In the genomic region with DNA sequence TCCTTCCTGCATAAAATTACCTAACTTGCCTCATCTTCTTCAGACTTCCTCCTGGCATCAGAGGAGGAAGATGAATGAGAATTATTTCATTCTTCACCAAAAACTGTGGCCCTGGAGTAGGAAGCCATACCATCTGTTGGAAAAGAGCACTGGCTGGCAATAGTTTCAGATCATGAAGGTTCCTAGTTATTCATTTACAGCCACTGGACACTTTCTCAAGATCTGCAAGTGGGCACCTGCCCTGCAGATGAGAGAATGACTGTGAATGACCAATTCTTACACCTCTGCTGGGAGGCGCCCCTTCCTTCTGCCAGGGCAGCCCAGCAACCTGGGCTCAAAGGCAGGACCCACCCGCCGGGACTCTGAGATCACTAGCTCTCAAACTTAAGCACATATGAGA, we compare ENCODE assay signal across 2 cellular contexts.
TF ChIP-seq lines count a peak whose summit lies in the region.

No MANE protein-coding gene starts in this region.

TF ChIP-seq in HepG2, 621 proteins besides CTCF, POLR2A, EP300 and RAD21 (continued from another document):
- no peak for TF ChIP-seq RBM39 (IDR thresholded peaks at IDR 0.05; ENCODE audit: low read depth, low read length, poor library complexity, severe bottlenecking)
- no peak for TF ChIP-seq ZNF598 (CRISPR knock-in tag; IDR thresholded peaks at IDR 0.05; ENCODE audit: borderline replicate concordance)
- TF ChIP-seq, protein P1, sequence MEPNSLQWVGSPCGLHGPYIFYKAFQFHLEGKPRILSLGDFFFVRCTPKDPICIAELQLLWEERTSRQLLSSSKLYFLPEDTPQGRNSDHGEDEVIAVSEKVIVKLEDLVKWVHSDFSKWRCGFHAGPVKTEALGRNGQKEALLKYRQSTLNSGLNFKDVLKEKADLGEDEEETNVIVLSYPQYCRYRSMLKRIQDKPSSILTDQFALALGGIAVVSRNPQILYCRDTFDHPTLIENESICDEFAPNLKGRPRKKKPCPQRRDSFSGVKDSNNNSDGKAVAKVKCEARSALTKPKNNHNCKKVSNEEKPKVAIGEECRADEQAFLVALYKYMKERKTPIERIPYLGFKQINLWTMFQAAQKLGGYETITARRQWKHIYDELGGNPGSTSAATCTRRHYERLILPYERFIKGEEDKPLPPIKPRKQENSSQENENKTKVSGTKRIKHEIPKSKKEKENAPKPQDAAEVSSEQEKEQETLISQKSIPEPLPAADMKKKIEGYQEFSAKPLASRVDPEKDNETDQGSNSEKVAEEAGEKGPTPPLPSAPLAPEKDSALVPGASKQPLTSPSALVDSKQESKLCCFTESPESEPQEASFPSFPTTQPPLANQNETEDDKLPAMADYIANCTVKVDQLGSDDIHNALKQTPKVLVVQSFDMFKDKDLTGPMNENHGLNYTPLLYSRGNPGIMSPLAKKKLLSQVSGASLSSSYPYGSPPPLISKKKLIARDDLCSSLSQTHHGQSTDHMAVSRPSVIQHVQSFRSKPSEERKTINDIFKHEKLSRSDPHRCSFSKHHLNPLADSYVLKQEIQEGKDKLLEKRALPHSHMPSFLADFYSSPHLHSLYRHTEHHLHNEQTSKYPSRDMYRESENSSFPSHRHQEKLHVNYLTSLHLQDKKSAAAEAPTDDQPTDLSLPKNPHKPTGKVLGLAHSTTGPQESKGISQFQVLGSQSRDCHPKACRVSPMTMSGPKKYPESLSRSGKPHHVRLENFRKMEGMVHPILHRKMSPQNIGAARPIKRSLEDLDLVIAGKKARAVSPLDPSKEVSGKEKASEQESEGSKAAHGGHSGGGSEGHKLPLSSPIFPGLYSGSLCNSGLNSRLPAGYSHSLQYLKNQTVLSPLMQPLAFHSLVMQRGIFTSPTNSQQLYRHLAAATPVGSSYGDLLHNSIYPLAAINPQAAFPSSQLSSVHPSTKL (CRISPR knock-in tag; IDR thresholded peaks at IDR 0.05), result no peak
TF ChIP-seq in HepG2: peak in this region for 0.

TF ChIP-seq in GM23338, 12 proteins besides CTCF, POLR2A, EP300 and RAD21 (continued from another document):
- no peak for TF ChIP-seq JUNB (IDR thresholded peaks at IDR 0.05; ENCODE audit: unreplicated experiment)
